Comparison of ENCODE assay signal across 9 cellular contexts in the genomic region with DNA sequence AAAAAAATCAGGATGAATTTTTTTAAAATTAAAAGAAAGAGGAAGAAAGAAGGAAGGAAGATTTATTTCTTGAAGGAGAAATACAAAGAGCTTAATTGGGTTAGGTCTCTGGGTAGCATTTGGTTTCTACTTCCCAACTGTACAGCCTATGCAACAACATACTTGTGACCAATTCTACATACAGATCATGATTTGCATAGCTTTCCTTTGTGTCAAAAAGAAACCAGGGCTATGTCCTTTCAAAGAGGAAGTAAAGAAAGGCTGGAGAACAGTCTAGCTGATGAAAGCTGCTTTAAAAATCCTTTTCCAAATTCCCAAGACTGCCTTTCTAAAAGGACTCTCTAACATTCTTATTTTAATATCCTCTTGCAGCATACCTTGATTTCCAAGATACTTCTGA. TPM values are rescaled to one million over a fixed set of nuclear protein-coding genes. Genes with fewer than 3 reads are reported as not detected.
A peak's percentile ranks its signal among the peaks of the same experiment; 100 is the strongest.
DNase-seq lines count a peak whose midpoint lies in the region; ATAC-seq and TF ChIP-seq lines count a peak whose summit lies in the region.
"Had no signal": no experiment of that assay in that cellular context is flagged by ENCODE, and none has a peak within 500 bp of the region (broad histone marks: within the 10 kb centered on the region; RNA-seq: fewer than 3 reads in every experiment).

No MANE protein-coding gene starts in this region.

- intact Hi-C loops in left colon (cut with DNase I, micrococcal nuclease) (no loop called here), prostate gland (cut with DNase I) (no loop called here)

- DNase-seq in ELR (ENCODE audit: low read depth) = peak; percentile 32
- peak; percentile 75 for DNase-seq in dedifferentiated amniotic fluid mesenchymal stem cell (ENCODE audit: extremely low spot score)
- no peak for DNase-seq in DMS53 treated with DMSO at 0.1 percent for 48 hours (lab: John Stamatoyannopoulos, UW; ENCODE audit: unreplicated experiment)
- no peak for DNase-seq in foreskin melanocyte
- no peak for DNase-seq in left colon
- DNase-seq in prostate gland (ENCODE audit: low spot score) = no peak

- no peaks in the 10 kb centered on the region for H3K9me3 ChIP-seq in prostate gland

- no peak for TF ChIP-seq CTCF in prostate gland (IDR thresholded peaks at IDR 0.05)

- H3K27me3 ChIP-seq in prostate gland (replicated peaks; ENCODE audit: insufficient read depth) = no peaks in the 10 kb centered on the region

- H3K4me1 ChIP-seq in prostate gland (replicated peaks) = peaks cover 7% of the 10 kb centered on the region

- ATAC-seq in GM21360 (IDR thresholded peaks at IDR 0.05; ENCODE audit: unreplicated experiment) (peak; percentile 99), HG03342 (IDR thresholded peaks at IDR 0.05; ENCODE audit: unreplicated experiment) (peak; percentile 99), left colon (no peak)

- H3K36me3 ChIP-seq in prostate gland = no peaks in the 10 kb centered on the region

- peak overlapping the region in 1 of 2 donors; percentile 71 for H3K27ac ChIP-seq in prostate gland

- H3K4me3 ChIP-seq in prostate gland = no peak overlapping the region

- no peak for TF ChIP-seq POLR2A in prostate gland (IDR thresholded peaks at IDR 0.05)

RNA-seq across cellular contexts. Expression of a gene that starts 6.1 kb away (rescaled TPM):
- total RNA-seq in left colon = 10 to 100 TPM; 40.5 to 62.9 TPM
- total RNA-seq in prostate gland = 100 to 1,000 TPM in 1 of 2 donors, 10 to 100 TPM in 1; 47.1 to 104 TPM
- total RNA-seq: Daoy had no signal

RNA-seq across cellular contexts. Expression of a gene that starts 54.2 kb away (rescaled TPM):
- total RNA-seq in left colon (10 to 100 TPM; 25.3 to 25.7 TPM), prostate gland (10 to 100 TPM; 13.5 to 24.2 TPM)

RNA-seq across cellular contexts. Expression of a gene that starts 54.4 kb away (rescaled TPM):
- total RNA-seq in left colon = 10 to 100 TPM; 11.9 to 14.5 TPM
- 10 to 100 TPM; 15.3 to 17.5 TPM for total RNA-seq in prostate gland

Comparison
In these comparisons a context has a peak if more than half of its experiments do, and no peak if none do; other contexts are left out.
1. DNase-seq: peak in ELR (single experiment) and dedifferentiated amniotic fluid mesenchymal stem cell (single experiment); none in DMS53 treated with DMSO at 0.1 percent for 48 hours (single experiment), foreskin melanocyte (single experiment), left colon (0 of 2) and prostate gland (single experiment).